ENCODE assay signal across 1 cellular context in the genomic region with DNA sequence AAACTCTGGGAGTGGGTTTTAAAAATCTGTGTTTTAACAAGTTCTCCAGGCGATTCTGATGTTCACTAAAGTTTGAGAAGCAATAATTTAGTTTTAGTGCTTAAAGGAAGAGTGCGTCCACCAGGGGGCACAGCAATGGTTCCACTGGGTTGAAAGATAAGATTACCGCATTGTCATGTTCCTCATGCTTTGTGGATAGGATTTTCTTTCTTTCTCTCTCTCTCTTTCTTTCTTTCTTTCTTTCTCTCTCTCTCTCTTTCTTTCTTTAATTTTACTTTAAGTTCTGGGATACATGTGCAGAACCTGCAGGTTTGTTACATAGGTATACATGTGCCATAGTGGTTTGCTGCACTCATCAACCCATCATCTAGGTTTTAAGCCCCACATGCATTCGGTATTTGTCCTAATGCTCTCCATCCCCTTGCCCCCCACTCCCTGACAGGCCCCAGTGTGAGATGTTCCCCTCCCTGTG.
TF ChIP-seq lines count a peak whose summit lies in the region.

No MANE protein-coding gene starts in this region.

TF ChIP-seq in K562, 482 proteins besides CTCF, POLR2A, EP300 and RAD21 (continued from another document):
- TF ChIP-seq, protein P1, sequence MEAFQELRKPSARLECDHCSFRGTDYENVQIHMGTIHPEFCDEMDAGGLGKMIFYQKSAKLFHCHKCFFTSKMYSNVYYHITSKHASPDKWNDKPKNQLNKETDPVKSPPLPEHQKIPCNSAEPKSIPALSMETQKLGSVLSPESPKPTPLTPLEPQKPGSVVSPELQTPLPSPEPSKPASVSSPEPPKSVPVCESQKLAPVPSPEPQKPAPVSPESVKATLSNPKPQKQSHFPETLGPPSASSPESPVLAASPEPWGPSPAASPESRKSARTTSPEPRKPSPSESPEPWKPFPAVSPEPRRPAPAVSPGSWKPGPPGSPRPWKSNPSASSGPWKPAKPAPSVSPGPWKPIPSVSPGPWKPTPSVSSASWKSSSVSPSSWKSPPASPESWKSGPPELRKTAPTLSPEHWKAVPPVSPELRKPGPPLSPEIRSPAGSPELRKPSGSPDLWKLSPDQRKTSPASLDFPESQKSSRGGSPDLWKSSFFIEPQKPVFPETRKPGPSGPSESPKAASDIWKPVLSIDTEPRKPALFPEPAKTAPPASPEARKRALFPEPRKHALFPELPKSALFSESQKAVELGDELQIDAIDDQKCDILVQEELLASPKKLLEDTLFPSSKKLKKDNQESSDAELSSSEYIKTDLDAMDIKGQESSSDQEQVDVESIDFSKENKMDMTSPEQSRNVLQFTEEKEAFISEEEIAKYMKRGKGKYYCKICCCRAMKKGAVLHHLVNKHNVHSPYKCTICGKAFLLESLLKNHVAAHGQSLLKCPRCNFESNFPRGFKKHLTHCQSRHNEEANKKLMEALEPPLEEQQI (IDR thresholded peaks at IDR 0.05) = peak; percentile 45; the same call in 1 of the 2 replicates
- 0 out of 4 replicates have a peak, but pooled peaks of 1 of the 2 experiments have one; percentile 9 for TF ChIP-seq KDM1A (IDR thresholded peaks at IDR 0.05)
- TF ChIP-seq, protein P2, sequence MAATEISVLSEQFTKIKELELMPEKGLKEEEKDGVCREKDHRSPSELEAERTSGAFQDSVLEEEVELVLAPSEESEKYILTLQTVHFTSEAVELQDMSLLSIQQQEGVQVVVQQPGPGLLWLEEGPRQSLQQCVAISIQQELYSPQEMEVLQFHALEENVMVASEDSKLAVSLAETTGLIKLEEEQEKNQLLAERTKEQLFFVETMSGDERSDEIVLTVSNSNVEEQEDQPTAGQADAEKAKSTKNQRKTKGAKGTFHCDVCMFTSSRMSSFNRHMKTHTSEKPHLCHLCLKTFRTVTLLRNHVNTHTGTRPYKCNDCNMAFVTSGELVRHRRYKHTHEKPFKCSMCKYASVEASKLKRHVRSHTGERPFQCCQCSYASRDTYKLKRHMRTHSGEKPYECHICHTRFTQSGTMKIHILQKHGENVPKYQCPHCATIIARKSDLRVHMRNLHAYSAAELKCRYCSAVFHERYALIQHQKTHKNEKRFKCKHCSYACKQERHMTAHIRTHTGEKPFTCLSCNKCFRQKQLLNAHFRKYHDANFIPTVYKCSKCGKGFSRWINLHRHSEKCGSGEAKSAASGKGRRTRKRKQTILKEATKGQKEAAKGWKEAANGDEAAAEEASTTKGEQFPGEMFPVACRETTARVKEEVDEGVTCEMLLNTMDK (IDR thresholded peaks at IDR 0.05; ENCODE audit: borderline replicate concordance, insufficient read depth, low read depth, low read length, poor library complexity, severe bottlenecking) = peak; percentile 10
- TF ChIP-seq, protein P3, sequence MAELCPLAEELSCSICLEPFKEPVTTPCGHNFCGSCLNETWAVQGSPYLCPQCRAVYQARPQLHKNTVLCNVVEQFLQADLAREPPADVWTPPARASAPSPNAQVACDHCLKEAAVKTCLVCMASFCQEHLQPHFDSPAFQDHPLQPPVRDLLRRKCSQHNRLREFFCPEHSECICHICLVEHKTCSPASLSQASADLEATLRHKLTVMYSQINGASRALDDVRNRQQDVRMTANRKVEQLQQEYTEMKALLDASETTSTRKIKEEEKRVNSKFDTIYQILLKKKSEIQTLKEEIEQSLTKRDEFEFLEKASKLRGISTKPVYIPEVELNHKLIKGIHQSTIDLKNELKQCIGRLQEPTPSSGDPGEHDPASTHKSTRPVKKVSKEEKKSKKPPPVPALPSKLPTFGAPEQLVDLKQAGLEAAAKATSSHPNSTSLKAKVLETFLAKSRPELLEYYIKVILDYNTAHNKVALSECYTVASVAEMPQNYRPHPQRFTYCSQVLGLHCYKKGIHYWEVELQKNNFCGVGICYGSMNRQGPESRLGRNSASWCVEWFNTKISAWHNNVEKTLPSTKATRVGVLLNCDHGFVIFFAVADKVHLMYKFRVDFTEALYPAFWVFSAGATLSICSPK (IDR thresholded peaks at IDR 0.05; ENCODE audit: borderline replicate concordance) = peak; percentile 65; the same call in 1 of the 2 replicates
- 0 out of 4 replicates have a peak, but pooled peaks of 1 of the 2 experiments have one; percentile 16 for TF ChIP-seq RCOR1 (IDR thresholded peaks at IDR 0.05; ENCODE audit: borderline replicate concordance in 1 of 2, low read depth in 2 of 2, low read length in 2 of 2)
- 0 out of 2 replicates have a peak, but pooled peaks have one; percentile 30 for TF ChIP-seq LARP7 (IDR thresholded peaks at IDR 0.05)
- TF ChIP-seq, protein P4, sequence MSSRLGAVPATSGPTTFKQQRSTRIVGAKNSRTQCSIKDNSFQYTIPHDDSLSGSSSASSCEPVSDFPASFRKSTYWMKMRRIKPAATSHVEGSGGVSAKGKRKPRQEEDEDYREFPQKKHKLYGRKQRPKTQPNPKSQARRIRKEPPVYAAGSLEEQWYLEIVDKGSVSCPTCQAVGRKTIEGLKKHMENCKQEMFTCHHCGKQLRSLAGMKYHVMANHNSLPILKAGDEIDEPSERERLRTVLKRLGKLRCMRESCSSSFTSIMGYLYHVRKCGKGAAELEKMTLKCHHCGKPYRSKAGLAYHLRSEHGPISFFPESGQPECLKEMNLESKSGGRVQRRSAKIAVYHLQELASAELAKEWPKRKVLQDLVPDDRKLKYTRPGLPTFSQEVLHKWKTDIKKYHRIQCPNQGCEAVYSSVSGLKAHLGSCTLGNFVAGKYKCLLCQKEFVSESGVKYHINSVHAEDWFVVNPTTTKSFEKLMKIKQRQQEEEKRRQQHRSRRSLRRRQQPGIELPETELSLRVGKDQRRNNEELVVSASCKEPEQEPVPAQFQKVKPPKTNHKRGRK (tag; IDR thresholded peaks at IDR 0.05) = peak; percentile 90
TF ChIP-seq in K562: peak in this region for 47; not testable (repeated sequence) for 435.
